ENCODE assay signal across 16 cellular contexts in genomic region chr12:337039-337438, GRCh38. TPM values are rescaled to one million over a fixed set of nuclear protein-coding genes. Genes with fewer than 3 reads are reported as not detected.
DNase-seq lines count a peak whose midpoint lies in the region; ATAC-seq and TF ChIP-seq lines count a peak whose summit lies in the region.
"Had no signal": no experiment of that assay in that cellular context is flagged by ENCODE, and none has a peak within 500 bp of the region (broad histone marks: within the 10 kb centered on the region; RNA-seq: fewer than 3 reads in every experiment).

No MANE protein-coding gene starts in this region.

- no peaks in the 10 kb centered on the region for H3K27me3 Mint-ChIP-seq in activated T-cell treated with anti-CD3 and anti-CD28 coated beads, Interleukin-2, amount 50 U/mL, for 72 hours (ENCODE audit: low read depth)
- H3K27me3 Mint-ChIP-seq in H9 (ENCODE audit: low read depth) (no peaks in the 10 kb centered on the region), immature natural killer cell (ENCODE audit: low read depth in 3 of 3) (peaks cover 0 to 2% (median 0%) of the 10 kb centered on the region in 3 donors), type B pancreatic cell (no peaks in the 10 kb centered on the region)
- H3K27me3 Mint-ChIP-seq: IgD-negative memory B cell had no signal

- H3K23me2 ChIP-seq in H9 (ENCODE audit: insufficient read length, low read depth, low read length, poor library complexity, severe bottlenecking): no peaks in the 10 kb centered on the region

- H4K91ac ChIP-seq in H9 (ENCODE audit: insufficient read length, low read depth, low read length): no peak overlapping the region

- no peaks in the 10 kb centered on the region for H3K79me1 ChIP-seq in H9 (ENCODE audit: insufficient read depth, low read depth, low read length, poor library complexity, severe bottlenecking)

- H2AFZ ChIP-seq in H9 (ENCODE audit: low read length): no peak overlapping the region

- no peak overlapping the region for H2BK20ac ChIP-seq in H9 (ENCODE audit: low read depth, low read length, poor library complexity, severe bottlenecking)

- H4K20me1 ChIP-seq in H9 (ENCODE audit: control insufficient read depth, insufficient read depth, insufficient read length): no peaks in the 10 kb centered on the region

- peak overlapping the region; percentile 74 for H3K27ac Mint-ChIP-seq in activated T-cell treated with anti-CD3 and anti-CD28 coated beads, Interleukin-2, amount 50 U/mL, for 72 hours
- H3K27ac Mint-ChIP-seq in H9 (peak overlapping the region in 2 of 3 experiments; percentile 21 to 68; a peak in 2 of 7 replicates), immature natural killer cell (peak overlapping the region in 4 of 6 donors; percentile 26 to 76 (median 70)), type B pancreatic cell (peak overlapping the region; percentile 2)

- H2BK120ac ChIP-seq in H9 (ENCODE audit: low read depth, low read length, poor library complexity, severe bottlenecking): no peak overlapping the region

- no peaks in the 10 kb centered on the region for H3K79me2 ChIP-seq in H9 (ENCODE audit: insufficient read depth, low read length)

- no peak overlapping the region for H3K4me2 ChIP-seq in H9 (ENCODE audit: insufficient read depth, insufficient read length, low read length)
- H3K4me2 ChIP-seq: A549 had no signal

- H2BK5ac ChIP-seq in H9 (ENCODE audit: insufficient read length, low read length): no peak overlapping the region

- H4K5ac ChIP-seq in H9 (ENCODE audit: insufficient read length, low read depth, low read length): no peak overlapping the region

- no peak overlapping the region for H2BK12ac ChIP-seq in H9 (ENCODE audit: insufficient read length, low read depth, low read length)

- no peak overlapping the region for H2AK5ac ChIP-seq in H9 (ENCODE audit: insufficient read length, low read length)

- no peak for DNase-seq in activated T-cell treated with anti-CD3 and anti-CD28 coated beads, Interleukin-2, amount 50 U/mL, for 72 hours
- DNase-seq in activated T-cell treated with anti-CD3 and anti-CD28 coated beads for 4 hours: no peak
- DNase-seq in H9: no peak
- DNase-seq in immature natural killer cell: no peak
- no peak for DNase-seq in type B pancreatic cell (ENCODE audit: extremely low spot score, unreplicated experiment)
- no peak for DNase-seq in GM10266 (ENCODE audit: extremely low spot score)
- DNase-seq in KG1 (lab: John Stamatoyannopoulos, UW): no peak
- DNase-seq: C1 segment of cervical spinal cord, Calu3, NCI-H187, NCI-H226, NCI-H524 treated with DMSO at 0.1 percent for 48 hours had no signal

- H3K9me3 Mint-ChIP-seq in activated T-cell treated with anti-CD3 and anti-CD28 coated beads, Interleukin-2, amount 50 U/mL, for 72 hours: no peaks in the 10 kb centered on the region
- no peaks in the 10 kb centered on the region for H3K9me3 Mint-ChIP-seq in H9
- no peaks in the 10 kb centered on the region for H3K9me3 Mint-ChIP-seq in immature natural killer cell
- no peaks in the 10 kb centered on the region for H3K9me3 Mint-ChIP-seq in type B pancreatic cell
- H3K9me3 Mint-ChIP-seq: IgD-negative memory B cell had no signal

- H3K9me3 ChIP-seq in H9 (ENCODE audit: control insufficient read depth, low read depth, low read length): no peaks in the 10 kb centered on the region
- H3K9me3 ChIP-seq: A549 had no signal

- peaks cover 6 to 32% of the 10 kb centered on the region in 2 donors for H3K36me3 Mint-ChIP-seq in activated T-cell treated with anti-CD3 and anti-CD28 coated beads, Interleukin-2, amount 50 U/mL, for 72 hours (ENCODE audit: insufficient read depth in 2 of 2)
- H3K36me3 Mint-ChIP-seq in H9 (ENCODE audit: insufficient read depth in 1 of 3, low read depth in 3 of 3) (peaks cover 10 to 57% (median 53%) of the 10 kb centered on the region in 3 experiments; a peak in 6 of 7 replicates), immature natural killer cell (peaks cover 23 to 37% (median 27%) of the 10 kb centered on the region in 3 donors), type B pancreatic cell (peaks cover 65% of the 10 kb centered on the region)

- H3K27ac ChIP-seq in H9 (ENCODE audit: insufficient read length, low read depth, low read length): no peak overlapping the region
- H3K27ac ChIP-seq: A549, HL-60 had no signal

- no peak overlapping the region for H3K9ac ChIP-seq in H9 (ENCODE audit: extremely low read depth, insufficient read length, low read length)

- H3K18ac ChIP-seq in H9 (ENCODE audit: insufficient read length, low read depth, low read length): no peak overlapping the region

- no peak overlapping the region for H4K8ac ChIP-seq in H9 (replicated peaks; ENCODE audit: insufficient read length, low read depth, low read length)

- no peak for ATAC-seq in activated T-cell treated with anti-CD3 and anti-CD28 coated beads, Interleukin-2, amount 50 U/mL, for 72 hours (replicated peaks in 1 of 2)
- ATAC-seq: A549, HCT116 had no signal

- no peak overlapping the region for H3K4me3 Mint-ChIP-seq in activated T-cell treated with anti-CD3 and anti-CD28 coated beads, Interleukin-2, amount 50 U/mL, for 72 hours
- H3K4me3 Mint-ChIP-seq in H9: no peak overlapping the region
- H3K4me3 Mint-ChIP-seq in immature natural killer cell: peak overlapping the region in 1 of 5 donors; percentile 31
- H3K4me3 Mint-ChIP-seq in type B pancreatic cell: no peak overlapping the region
- H3K4me3 Mint-ChIP-seq: IgD-negative memory B cell had no signal

- no peak overlapping the region for H2BK15ac ChIP-seq in H9 (ENCODE audit: low read depth, low read length)

- no CpG with 5 or more reads among the region's 6 CpGs for WGBS in H9 (ENCODE audit: extremely low coverage, insufficient read length, low lambda C conversion rate)

- no peak for TF ChIP-seq CTCF in H9 (conservative IDR thresholded peaks at IDR 0.05)
- TF ChIP-seq CTCF in type B pancreatic cell (conservative IDR thresholded peaks at IDR 0.05): no peak
- no peak for TF ChIP-seq CTCF in GM10266 (IDR thresholded peaks at IDR 0.05; ENCODE audit: control insufficient read depth, insufficient read depth, low read depth, missing control alignments)

- H3T11ph ChIP-seq in H9 (ENCODE audit: low read length): no peak overlapping the region

- H3K4me1 Mint-ChIP-seq in activated T-cell treated with anti-CD3 and anti-CD28 coated beads, Interleukin-2, amount 50 U/mL, for 72 hours (ENCODE audit: low read depth): peaks cover 10% of the 10 kb centered on the region
- H3K4me1 Mint-ChIP-seq in H9: no peaks in the 10 kb centered on the region
- H3K4me1 Mint-ChIP-seq in immature natural killer cell: peaks cover 17 to 68% of the 10 kb centered on the region in 2 donors
- no peaks in the 10 kb centered on the region for H3K4me1 Mint-ChIP-seq in type B pancreatic cell (ENCODE audit: unreplicated experiment)

- H3K27me3 ChIP-seq in H9 (ENCODE audit: insufficient read depth, low read length): no peaks in the 10 kb centered on the region

- no peak overlapping the region for H3K56ac ChIP-seq in H9 (ENCODE audit: insufficient read length, low read depth, low read length)

- no peak overlapping the region for H3K14ac ChIP-seq in H9 (ENCODE audit: insufficient read depth, low read length)

- no peak overlapping the region for H3K23ac ChIP-seq in H9 (ENCODE audit: insufficient read length, low read depth, low read length)

- no peaks in the 10 kb centered on the region for H3K4me1 ChIP-seq in H9 (ENCODE audit: insufficient read depth, low read length)
- H3K4me1 ChIP-seq: A549 had no signal

- H3K4ac ChIP-seq in H9 (ENCODE audit: low read depth, low read length): no peak overlapping the region

RNA-seq across cellular contexts. Expression of gene KDM5A, which starts 52.1 kb away (rescaled TPM):
- 100 to 1,000 TPM in 1 of 2 donors, 10 to 100 TPM in 1; 75.0 to 103 TPM for total RNA-seq in activated T-cell treated with anti-CD3 and anti-CD28 coated beads, Interleukin-2, amount 50 U/mL, for 72 hours
- 56.9 and 60.7 TPM in 2 replicates for total RNA-seq in H9 (2021)
- 10 to 100 TPM; 42.4 to 89.5 (median 59.6) TPM for polyA plus RNA-seq in immature natural killer cell
- 76.7 and 156 TPM in 2 replicates for total RNA-seq in type B pancreatic cell (ENCODE audit: low replicate concordance)

Comparison
In these comparisons a context has a peak if more than half of its experiments do, and no peak if none do; other contexts are left out.
1. H3K27ac Mint-ChIP-seq: peak in every context shown above with its lines; median percentile 74 in activated T-cell treated with anti-CD3 and anti-CD28 coated beads, Interleukin-2, amount 50 U/mL, for 72 hours; 70 in immature natural killer cell; 44 in H9; 2 in type B pancreatic cell.